Comparison of ENCODE assay signal across 20 cellular contexts in genomic region chr6:87357479-87358196, GRCh38. TPM values are rescaled to one million over a fixed set of nuclear protein-coding genes. Genes with fewer than 3 reads are reported as not detected.
DNase-seq lines count a peak whose midpoint lies in the region; ATAC-seq and TF ChIP-seq lines count a peak whose summit lies in the region.
"Had no signal": no experiment of that assay in that cellular context is flagged by ENCODE, and none has a peak within 500 bp of the region (broad histone marks: within the 10 kb centered on the region; RNA-seq: fewer than 3 reads in every experiment).

No MANE protein-coding gene starts in this region.

- H3K4me1 Mint-ChIP-seq in T-helper 17 cell, result no peaks in the 10 kb centered on the region
- H3K4me1 Mint-ChIP-seq: B cell; CD14-positive monocyte; CD8-positive, alpha-beta memory T cell had no signal

- H3K9me3 ChIP-seq in T-helper 17 cell (ENCODE audit: control insufficient read depth, low read length, poor library complexity, severe bottlenecking), result no peaks in the 10 kb centered on the region

- H3K4me3 ChIP-seq in AG10803 (ENCODE audit: low read length), result no peak overlapping the region
- H3K4me3 ChIP-seq in H7 (ENCODE audit: insufficient read depth, low read depth, low read length), result no peak overlapping the region
- H3K4me3 ChIP-seq: GM23248 had no signal

- no peak overlapping the region for H3K4me3 Mint-ChIP-seq in T-helper 17 cell
- H3K4me3 Mint-ChIP-seq: B cell; CD8-positive, alpha-beta memory T cell had no signal

- DNase-seq in AG10803 (ENCODE audit: low read depth) (peak; percentile 45), H7 (peak; percentile 17), astrocyte of the hippocampus (ENCODE audit: low read depth, low spot score) (peak; percentile 20), fibroblast of peridontal ligament (ENCODE audit: extremely low read depth) (peak; percentile 56), NCI-H128 (lab: John Stamatoyannopoulos, UW; ENCODE audit: unreplicated experiment) (no peak), T-helper 17 cell (no peak), head of caudate nucleus (no peak)
- DNase-seq: CD8-positive, alpha-beta memory T cell; DMS79 treated with DMSO at 0.1 percent for 48 hours; GM23248; NCI-H1092; NCI-H1436; NCI-H187; NCI-H2081 treated with DMSO at 0.1 percent for 48 hours; NCI-H524; NCI-H774 had no signal

- ATAC-seq in T-helper 17 cell (no peak), GM18517 (IDR thresholded peaks at IDR 0.05; ENCODE audit: unreplicated experiment) (no peak)
- ATAC-seq: HCT116 had no signal

- H3K27ac Mint-ChIP-seq in T-helper 17 cell, result no peak overlapping the region
- H3K27ac Mint-ChIP-seq: B cell; CD14-positive monocyte; CD8-positive, alpha-beta memory T cell had no signal

- no peaks in the 10 kb centered on the region for H3K27me3 ChIP-seq in H7 (ENCODE audit: control insufficient read depth, insufficient read depth, low read length)

- TF ChIP-seq CTCF in AG10803 (conservative IDR thresholded peaks at IDR 0.05; ENCODE audit: low read length), result no peak

- H3K36me3 ChIP-seq in H7 (replicated peaks; ENCODE audit: control insufficient read depth, insufficient read depth, low read length), result no peaks in the 10 kb centered on the region

- intact Hi-C loops in head of caudate nucleus (cut with DNase I), result no loop called here

- no peaks in the 10 kb centered on the region for H3K27me3 Mint-ChIP-seq in T-helper 17 cell
- H3K27me3 Mint-ChIP-seq: B cell; CD8-positive, alpha-beta memory T cell had no signal

- peaks cover 2% of the 10 kb centered on the region for H3K36me3 Mint-ChIP-seq in T-helper 17 cell (ENCODE audit: low read depth)

RNA-seq across cellular contexts. Expression of gene C6orf163, which starts 13.0 kb away (rescaled TPM):
- 0.87 and 1.3 TPM in 2 replicates for total RNA-seq in H7 (2014; rRNA removed; shearing (Covaris generic))
- 1 to 10 TPM; 1.8 to 2.4 TPM for total RNA-seq in T-helper 17 cell

RNA-seq across cellular contexts. Expression of gene GJB7, which starts 28.6 kb away (rescaled TPM):
- total RNA-seq in H7 (2014; rRNA removed; shearing (Covaris generic)), result 0.70 and 1.9 TPM in 2 replicates
- not detected for total RNA-seq in T-helper 17 cell
- total RNA-seq: B cell; CD8-positive, alpha-beta memory T cell; GM23248 had no signal

RNA-seq across cellular contexts. Expression of gene SMIM8, which starts 35.2 kb away (rescaled TPM):
- 7.0 and 8.2 TPM in 2 replicates for total RNA-seq in H7 (2014; rRNA removed; shearing (Covaris generic))
- total RNA-seq in T-helper 17 cell, result 1 to 10 TPM; 5.8 to 7.0 TPM

RNA-seq across cellular contexts. Expression of gene CFAP206, which starts 50.1 kb away (rescaled TPM):
- 0.14 TPM in 1 of 2 replicates, not detected in the other for total RNA-seq in H7 (2014; rRNA removed; shearing (Covaris generic))
- total RNA-seq in T-helper 17 cell, result under 1 TPM in 1 of 2 donors, not detected in 1; 0.30 TPM
- total RNA-seq: B cell; CD8-positive, alpha-beta memory T cell; GM23248 had no signal

Comparison
In these comparisons a context has a peak if more than half of its experiments do, and no peak if none do; other contexts are left out.
1. DNase-seq: peak in AG10803 (single experiment), H7 (single experiment), astrocyte of the hippocampus (single experiment) and fibroblast of peridontal ligament (single experiment); none in NCI-H128 (single experiment), T-helper 17 cell (0 of 3) and head of caudate nucleus (0 of 42).